ENCODE assay signal across 14 cellular contexts in genomic region chr6:122770835-122771601, GRCh38. TPM values are rescaled to one million over a fixed set of nuclear protein-coding genes. Genes with fewer than 3 reads are reported as not detected.
DNase-seq lines count a peak whose midpoint lies in the region; ATAC-seq and TF ChIP-seq lines count a peak whose summit lies in the region.
"Had no signal": no experiment of that assay in that cellular context is flagged by ENCODE, and none has a peak within 500 bp of the region (broad histone marks: within the 10 kb centered on the region; RNA-seq: fewer than 3 reads in every experiment).

No MANE protein-coding gene starts in this region.

- no peaks in the 10 kb centered on the region for H3K36me3 Mint-ChIP-seq in activated CD4-positive, alpha-beta T cell treated with anti-CD3 and anti-CD28 coated beads, Interleukin-2, amount 10 ng/mL, durations not matched to agents 7 days and 5 days (ENCODE audit: low read depth)
- H3K36me3 Mint-ChIP-seq in osteocyte (ENCODE audit: unreplicated experiment), result no peaks in the 10 kb centered on the region

- TF ChIP-seq CTCF in AG09309 (IDR thresholded peaks at IDR 0.05; ENCODE audit: control insufficient read depth, insufficient read depth, low read depth, low read length, missing control alignments) (peak; percentile 7), osteocyte (IDR thresholded peaks at IDR 0.05) (no peak)

- POLR2A ChIA-PET in activated CD4-positive, alpha-beta T cell treated with anti-CD3 and anti-CD28 coated beads, Interleukin-2, amount 10 ng/mL, durations not matched to agents 7 days and 5 days (lab: Charles Lee), result no interaction called here

- H3K4me3 Mint-ChIP-seq in activated CD4-positive, alpha-beta T cell treated with anti-CD3 and anti-CD28 coated beads, Interleukin-2, amount 10 ng/mL, durations not matched to agents 7 days and 5 days, result no peak overlapping the region
- H3K4me3 Mint-ChIP-seq in osteocyte (ENCODE audit: unreplicated experiment), result no peak overlapping the region
- H3K4me3 Mint-ChIP-seq: activated T-cell treated with anti-CD3 and anti-CD28 coated beads, Interleukin-2, amount 50 U/mL, for 24 hours; B cell; nephron had no signal

- H3K27me3 Mint-ChIP-seq in activated CD4-positive, alpha-beta T cell treated with anti-CD3 and anti-CD28 coated beads, Interleukin-2, amount 10 ng/mL, durations not matched to agents 7 days and 5 days, result peaks cover 14% of the 10 kb centered on the region
- peaks cover 39% of the 10 kb centered on the region for H3K27me3 Mint-ChIP-seq in osteocyte (ENCODE audit: unreplicated experiment)
- H3K27me3 Mint-ChIP-seq: B cell had no signal

- in situ Hi-C loops in KBM-7 (cut with MboI; ENCODE audit: low pct_unique_long_range_greater_than_20kb, low sequenced_read_pairs), result no loop called here

- H3K9me3 Mint-ChIP-seq in activated CD4-positive, alpha-beta T cell treated with anti-CD3 and anti-CD28 coated beads, Interleukin-2, amount 10 ng/mL, durations not matched to agents 7 days and 5 days, result no peaks in the 10 kb centered on the region
- peaks cover 4% of the 10 kb centered on the region for H3K9me3 Mint-ChIP-seq in osteocyte (ENCODE audit: unreplicated experiment)
- H3K9me3 Mint-ChIP-seq: activated T-cell treated with anti-CD3 and anti-CD28 coated beads, Interleukin-2, amount 50 U/mL, for 24 hours; nephron had no signal

- peak; percentile 98 for ATAC-seq in left lobe of liver
- ATAC-seq: K562 had no signal

- no peak overlapping the region for H3K27ac Mint-ChIP-seq in activated CD4-positive, alpha-beta T cell treated with anti-CD3 and anti-CD28 coated beads, Interleukin-2, amount 10 ng/mL, durations not matched to agents 7 days and 5 days
- H3K27ac Mint-ChIP-seq in osteocyte (ENCODE audit: unreplicated experiment), result no peak overlapping the region
- H3K27ac Mint-ChIP-seq: activated T-cell treated with anti-CD3 and anti-CD28 coated beads, Interleukin-2, amount 50 U/mL, for 24 hours; B cell; nephron had no signal

- no peak for DNase-seq in AG09309 (ENCODE audit: low read depth)
- peak; percentile 27 for DNase-seq in KBM-7
- peak; percentile 88 for DNase-seq in SIG-M5 (lab: John Stamatoyannopoulos, UW)
- peak; percentile 46 for DNase-seq in left lobe of liver (ENCODE audit: low spot score)
- DNase-seq in activated CD4-positive, alpha-beta T cell treated with anti-CD3 and anti-CD28 coated beads, Interleukin-2, amount 10 ng/mL, durations not matched to agents 7 days and 5 days, result no peak
- DNase-seq in osteocyte (ENCODE audit: extremely low spot score, unreplicated experiment), result no peak
- DNase-seq in RKO (ENCODE audit: low spot score), result no peak
- DNase-seq in NCI-H187 (lab: John Stamatoyannopoulos, UW), result no peak
- DNase-seq: activated T-cell treated with anti-CD3 and anti-CD28 coated beads, Interleukin-2, amount 50 U/mL, for 24 hours; HCEC 1CT; stimulated activated naive CD4-positive, alpha-beta T cell treated with Interleukin-2 at 50 U/mL for 16 hours had no signal

- no peak overlapping the region for H3K4me3 ChIP-seq in AG09309 (ENCODE audit: control insufficient read depth, low read depth, low read length)
- H3K4me3 ChIP-seq: K562 had no signal

- no peaks in the 10 kb centered on the region for H3K4me1 Mint-ChIP-seq in activated CD4-positive, alpha-beta T cell treated with anti-CD3 and anti-CD28 coated beads, Interleukin-2, amount 10 ng/mL, durations not matched to agents 7 days and 5 days
- H3K4me1 Mint-ChIP-seq in osteocyte (ENCODE audit: unreplicated experiment), result no peaks in the 10 kb centered on the region
- H3K4me1 Mint-ChIP-seq: B cell, nephron had no signal

- CTCF ChIA-PET in activated CD4-positive, alpha-beta T cell treated with anti-CD3 and anti-CD28 coated beads, Interleukin-2, amount 10 ng/mL, durations not matched to agents 7 days and 5 days (lab: Charles Lee), result no interaction called here

RNA-seq across cellular contexts. Expression of gene FABP7, which starts 8.5 kb away (rescaled TPM):
- total RNA-seq in left lobe of liver, result not detected
- total RNA-seq in activated CD4-positive, alpha-beta T cell treated with anti-CD3 and anti-CD28 coated beads, Interleukin-2, amount 10 ng/mL, durations not matched to agents 7 days and 5 days, result not detected
- total RNA-seq in osteocyte, result not detected in 2 replicates
- total RNA-seq: B cell, K562 had no signal

RNA-seq across cellular contexts. Expression of gene SMPDL3A, which starts 18.0 kb away (rescaled TPM):
- total RNA-seq in left lobe of liver, result 29.3 TPM
- total RNA-seq in activated CD4-positive, alpha-beta T cell treated with anti-CD3 and anti-CD28 coated beads, Interleukin-2, amount 10 ng/mL, durations not matched to agents 7 days and 5 days, result under 1 TPM in 1 of 2 experiments, not detected in 1; 0.19 TPM
- total RNA-seq in osteocyte, result 12.8 and 14.6 TPM in 2 replicates

Comparison
In these comparisons a context has a peak if more than half of its experiments do, and no peak if none do; other contexts are left out.
1. DNase-seq: peak in KBM-7 (single experiment), SIG-M5 (single experiment) and left lobe of liver (single experiment); none in AG09309 (single experiment), activated CD4-positive, alpha-beta T cell treated with anti-CD3 and anti-CD28 coated beads, Interleukin-2, amount 10 ng/mL, durations not matched to agents 7 days and 5 days (single experiment), osteocyte (single experiment), RKO (single experiment) and NCI-H187 (0 of 2).
2. RNA of gene SMPDL3A, which starts 18.0 kb away (total RNA-seq): 29.3 TPM in left lobe of liver (single experiment) and 12.8 to 14.6 TPM in osteocyte; 0.19 TPM in activated CD4-positive, alpha-beta T cell treated with anti-CD3 and anti-CD28 coated beads, Interleukin-2, amount 10 ng/mL, durations not matched to agents 7 days and 5 days; every median in the first group is over 10 times any median in the second.